In genomic region chr1:183470961-183471747, GRCh38 we compare ENCODE assay signal across 8 cellular contexts. TPM values are rescaled to one million over a fixed set of nuclear protein-coding genes. Genes with fewer than 3 reads are reported as not detected.
DNase-seq lines count a peak whose midpoint lies in the region; ATAC-seq and TF ChIP-seq lines count a peak whose summit lies in the region.

No MANE protein-coding gene starts in this region.

- H3K4me3 Mint-ChIP-seq in CD4-positive, alpha-beta memory T cell: peak overlapping the region; percentile 90 to 99 (median 96)
- H3K4me3 Mint-ChIP-seq in endothelial cell (ENCODE audit: unreplicated experiment): peak overlapping the region; percentile 94

- peaks cover 0 to 5% (median 0%) of the 10 kb centered on the region in 8 donors for H3K9me3 Mint-ChIP-seq in CD4-positive, alpha-beta memory T cell
- no peaks in the 10 kb centered on the region for H3K9me3 Mint-ChIP-seq in endothelial cell (ENCODE audit: unreplicated experiment)

- H3K36me3 ChIP-seq in CD4-positive, alpha-beta memory T cell (ENCODE audit: insufficient read depth, low read length): no peaks in the 10 kb centered on the region

- peak overlapping the region; percentile 99 to 100 (median 100) for H3K27ac Mint-ChIP-seq in CD4-positive, alpha-beta memory T cell
- H3K27ac Mint-ChIP-seq in endothelial cell (ENCODE audit: unreplicated experiment): peak overlapping the region; percentile 98

- peak; percentile 26 for ATAC-seq in GM19455 (IDR thresholded peaks at IDR 0.05; ENCODE audit: unreplicated experiment)

- H3K4me3 ChIP-seq in CD4-positive, alpha-beta memory T cell (ENCODE audit: low read length in 2 of 2): peak overlapping the region; percentile 82 to 98
- H3K4me3 ChIP-seq in HL-60 (replicated peaks; ENCODE audit: insufficient read depth, low read length): peak overlapping the region; percentile 93

- peaks cover 0 to 3% of the 10 kb centered on the region in 2 donors for H3K27me3 Mint-ChIP-seq in CD4-positive, alpha-beta memory T cell
- peaks cover 21% of the 10 kb centered on the region for H3K27me3 Mint-ChIP-seq in endothelial cell (ENCODE audit: unreplicated experiment)

- no peak for TF ChIP-seq CTCF in HL-60 (IDR thresholded peaks at IDR 0.05; ENCODE audit: insufficient read depth, low read length)
- no peak for TF ChIP-seq CTCF in endothelial cell (IDR thresholded peaks at IDR 0.05; ENCODE audit: unreplicated experiment)

- peak; percentile 61 to 84 (median 71) for DNase-seq in CD4-positive, alpha-beta memory T cell
- peak; percentile 67 to 69 for DNase-seq in HL-60 (ENCODE audit: low read depth in 1 of 2, low spot score in 1 of 2)
- DNase-seq in NOMO-1 (lab: John Stamatoyannopoulos, UW; ENCODE audit: unreplicated experiment in 2 of 2): peak; percentile 66 to 75
- peak; percentile 34 for DNase-seq in activated CD8-positive, alpha-beta memory T cell treated with anti-CD3 and anti-CD28 coated beads, Interleukin-2, amount 50 U/mL, for 24 hours (ENCODE audit: extremely low read depth)
- peak; percentile 77 for DNase-seq in endothelial cell (ENCODE audit: low spot score)
- DNase-seq in middle frontal gyrus (ENCODE audit: extremely low spot score, low spot score): peak; percentile 15
- DNase-seq in stimulated activated CD8-positive, alpha-beta memory T cell treated with anti-CD3 and anti-CD28 coated beads, Interleukin-2, amount 100 ng/mL, for 48 hours (ENCODE audit: low read depth in 2 of 2): peak; percentile 60 to 63

- H3K9me3 ChIP-seq in CD4-positive, alpha-beta memory T cell (ENCODE audit: control insufficient read depth in 1 of 2, low read length in 2 of 2): no peaks in the 10 kb centered on the region

- intact Hi-C loops in CD4-positive, alpha-beta memory T cell (cut with micrococcal nuclease): loop anchor here (1.0 to 5.0 kb wide), 11 partner anchors 28 to 1846 kb away; partner anchors contain the start of genes ARPC5, DHX9, EDEM3 and IVNS1ABP

- peaks cover 13 to 43% (median 19%) of the 10 kb centered on the region in 4 donors for H3K4me1 Mint-ChIP-seq in CD4-positive, alpha-beta memory T cell
- H3K4me1 Mint-ChIP-seq in endothelial cell (ENCODE audit: unreplicated experiment): peaks cover 18% of the 10 kb centered on the region

- POLR2A ChIA-PET in CD4-positive, alpha-beta memory T cell (lab: Charles Lee; ENCODE audit: partially characterized antibody): interaction anchor here (1.0 to 1.9 kb wide), 7 partner anchors 11 to 580 kb away, joined by 3 to 16 read pairs (median 3); partner anchors contain the start of gene TSEN15

- CTCF ChIA-PET in CD4-positive, alpha-beta memory T cell (lab: Charles Lee; ENCODE audit: partially characterized antibody): interaction anchor here (0.7 to 1.6 kb wide), 15 partner anchors 9 to 444 kb away, joined by 3 to 9 read pairs (median 3); partner anchors contain the start of gene ARPC5

- H3K4me1 ChIP-seq in CD4-positive, alpha-beta memory T cell (ENCODE audit: insufficient read depth, low read length): peaks cover 31% of the 10 kb centered on the region

- H3K36me3 Mint-ChIP-seq in CD4-positive, alpha-beta memory T cell: peaks cover 0 to 29% of the 10 kb centered on the region in 2 donors
- H3K36me3 Mint-ChIP-seq in endothelial cell (ENCODE audit: low read depth, unreplicated experiment): peaks cover 10% of the 10 kb centered on the region

- no peaks in the 10 kb centered on the region for H3K27me3 ChIP-seq in CD4-positive, alpha-beta memory T cell (ENCODE audit: insufficient read depth, low read length)
- H3K27me3 ChIP-seq in HL-60 (ENCODE audit: insufficient read depth, poor library complexity, severe bottlenecking): no peaks in the 10 kb centered on the region

- H3K27ac ChIP-seq in CD4-positive, alpha-beta memory T cell (ENCODE audit: low read depth, low read length): peak overlapping the region; percentile 91
- peak overlapping the region; percentile 100 for H3K27ac ChIP-seq in HL-60 (replicated peaks)

RNA-seq across cellular contexts. Expression of gene SMG7, which starts 1.1 kb away (rescaled TPM):
- 10 to 100 TPM; 66.1 to 66.5 TPM for total RNA-seq in CD4-positive, alpha-beta memory T cell
- polyA plus RNA-seq in CD4-positive, alpha-beta memory T cell: 10 to 100 TPM; 15.0 to 37.9 TPM
- 70.2 TPM for total RNA-seq in endothelial cell (ENCODE audit: unreplicated experiment)

RNA-seq across cellular contexts. Expression of gene NMNAT2, which starts 53.0 kb away (rescaled TPM):
- not detected for total RNA-seq in CD4-positive, alpha-beta memory T cell
- polyA plus RNA-seq in CD4-positive, alpha-beta memory T cell: not detected
- 1.7 TPM for total RNA-seq in endothelial cell (ENCODE audit: unreplicated experiment)

Comparison
In these comparisons a context has a peak if more than half of its experiments do, and no peak if none do; other contexts are left out.
1. Peak in every context shown above with its lines: DNase-seq, ATAC-seq, H3K4me3 ChIP-seq and H3K27ac ChIP-seq.
2. DNase-seq: peak in every context shown above with its lines; median percentile 77 in endothelial cell; 71 in CD4-positive, alpha-beta memory T cell; 70 in NOMO-1; 68 in HL-60; 62 in stimulated activated CD8-positive, alpha-beta memory T cell treated with anti-CD3 and anti-CD28 coated beads, Interleukin-2, amount 100 ng/mL, for 48 hours; 34 in activated CD8-positive, alpha-beta memory T cell treated with anti-CD3 and anti-CD28 coated beads, Interleukin-2, amount 50 U/mL, for 24 hours; 15 in middle frontal gyrus.